Comparison of ENCODE assay signal across 8 cellular contexts in the genomic region with DNA sequence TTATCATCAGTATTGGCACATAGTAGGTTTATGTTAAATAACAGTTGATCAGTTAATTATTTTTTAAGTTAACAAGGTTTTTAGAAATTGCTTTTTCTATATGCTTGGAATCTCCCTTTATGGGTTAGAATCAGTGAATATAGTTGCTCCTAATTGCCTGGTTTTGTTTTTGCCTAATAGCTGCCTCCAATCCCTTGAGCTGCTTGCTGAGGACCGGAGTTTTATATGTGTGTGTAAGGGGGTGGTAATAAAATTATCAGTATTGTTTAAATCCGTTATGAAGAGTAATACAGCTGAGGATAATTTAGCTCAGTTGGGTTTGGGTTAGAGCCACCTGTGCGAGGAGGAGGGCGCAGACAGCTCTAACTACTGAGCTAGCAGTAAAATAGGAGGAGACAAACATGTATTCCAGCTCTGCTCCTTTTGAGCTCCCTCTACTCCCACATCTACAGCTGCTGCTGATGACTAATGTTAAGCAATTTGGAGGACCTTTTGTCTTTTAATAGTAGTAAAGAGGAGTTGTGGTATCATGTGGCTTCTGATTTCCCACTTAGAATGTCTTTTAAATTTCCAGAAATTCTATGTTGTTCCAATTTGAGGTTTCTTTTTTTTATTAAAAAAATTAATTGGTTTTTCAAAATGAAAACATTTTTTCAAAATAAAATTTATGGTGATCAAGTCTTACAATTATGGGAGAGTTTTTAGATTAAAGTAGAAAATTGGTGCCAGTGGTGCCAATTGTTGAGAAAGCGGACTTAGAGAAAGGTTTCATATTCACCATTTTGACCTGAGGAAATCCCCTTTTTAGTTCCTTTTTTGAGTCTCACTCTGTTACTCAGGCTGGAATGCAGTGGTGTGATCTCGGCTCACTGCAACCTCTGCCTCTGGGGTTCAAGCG.
A peak's percentile ranks its signal among the peaks of the same experiment; 100 is the strongest.
DNase-seq lines count a peak whose midpoint lies in the region; ATAC-seq, FAIRE-seq and TF ChIP-seq lines count a peak whose summit lies in the region.

No MANE protein-coding gene starts in this region.

- H3K4me3 ChIP-seq in ACC112 (ENCODE audit: low read depth, low read length) = 0 out of 2 replicates have a peak overlapping the region, but pooled peaks have one; percentile 7
- no peak overlapping the region for H3K4me3 ChIP-seq in epithelial cell of proximal tubule (ENCODE audit: low read depth, low read length)
- no peak overlapping the region for H3K4me3 ChIP-seq in WERI-Rb-1 (ENCODE audit: low read depth, low read length)

- ATAC-seq in GM19463 (IDR thresholded peaks at IDR 0.05; ENCODE audit: unreplicated experiment) (peak; percentile 56), HG02610 (IDR thresholded peaks at IDR 0.05; ENCODE audit: unreplicated experiment) (no peak)

- TF ChIP-seq CTCF in epithelial cell of proximal tubule (conservative IDR thresholded peaks at IDR 0.05; ENCODE audit: low read depth, low read length) (no peak), WERI-Rb-1 (IDR thresholded peaks at IDR 0.05; ENCODE audit: low read depth, low read length) (no peak)

- H3K27ac ChIP-seq in ACC112 (ENCODE audit: low read depth, low read length) = peak overlapping the region; percentile 32
- no peak overlapping the region for H3K27ac ChIP-seq in WERI-Rb-1

- H3K27me3 ChIP-seq in ACC112 (ENCODE audit: insufficient read depth, low read length) (no peaks in the 10 kb centered on the region), WERI-Rb-1 (ENCODE audit: insufficient read depth, low read depth, severe bottlenecking) (no peaks in the 10 kb centered on the region)

- H3K4me1 ChIP-seq in ACC112 (ENCODE audit: control insufficient read depth, insufficient read depth, low read length, unreplicated experiment) = peaks cover 13% of the 10 kb centered on the region

- peaks cover 9% of the 10 kb centered on the region for H3K36me3 ChIP-seq in ACC112 (ENCODE audit: insufficient read depth, low read length)
- H3K36me3 ChIP-seq in WERI-Rb-1 = peaks cover 6% of the 10 kb centered on the region

- H2AFZ ChIP-seq in ACC112 (ENCODE audit: low read length, unreplicated experiment) = no peak overlapping the region

- peaks cover 66% of the 10 kb centered on the region for H3K79me2 ChIP-seq in ACC112 (ENCODE audit: control insufficient read depth, insufficient read depth, low read length, unreplicated experiment)

- no peaks in the 10 kb centered on the region for H3K9me3 ChIP-seq in WERI-Rb-1 (ENCODE audit: severe bottlenecking)

- no peak for FAIRE-seq in urothelium cell line (lab: Jason Lieb, UNC)

- DNase-seq in NCI-H2196 treated with DMSO at 0.1 percent for 48 hours (lab: John Stamatoyannopoulos, UW; ENCODE audit: unreplicated experiment) = peak; percentile 62
- DNase-seq in epithelial cell of proximal tubule (ENCODE audit: low read depth) = peak; percentile 20
- DNase-seq in urothelium cell line (ENCODE audit: low spot score) = peak; percentile 20
- DNase-seq in WERI-Rb-1 = no peak
- no peak for DNase-seq in NCI-H1436 (lab: John Stamatoyannopoulos, UW)

Comparison
In these comparisons a context has a peak if more than half of its experiments do, and no peak if none do; other contexts are left out.
1. DNase-seq: peak in NCI-H2196 treated with DMSO at 0.1 percent for 48 hours (single experiment), epithelial cell of proximal tubule (single experiment) and urothelium cell line (single experiment); none in WERI-Rb-1 (single experiment) and NCI-H1436 (single experiment).